ENCODE assay signal across 8 cellular contexts in the genomic region with DNA sequence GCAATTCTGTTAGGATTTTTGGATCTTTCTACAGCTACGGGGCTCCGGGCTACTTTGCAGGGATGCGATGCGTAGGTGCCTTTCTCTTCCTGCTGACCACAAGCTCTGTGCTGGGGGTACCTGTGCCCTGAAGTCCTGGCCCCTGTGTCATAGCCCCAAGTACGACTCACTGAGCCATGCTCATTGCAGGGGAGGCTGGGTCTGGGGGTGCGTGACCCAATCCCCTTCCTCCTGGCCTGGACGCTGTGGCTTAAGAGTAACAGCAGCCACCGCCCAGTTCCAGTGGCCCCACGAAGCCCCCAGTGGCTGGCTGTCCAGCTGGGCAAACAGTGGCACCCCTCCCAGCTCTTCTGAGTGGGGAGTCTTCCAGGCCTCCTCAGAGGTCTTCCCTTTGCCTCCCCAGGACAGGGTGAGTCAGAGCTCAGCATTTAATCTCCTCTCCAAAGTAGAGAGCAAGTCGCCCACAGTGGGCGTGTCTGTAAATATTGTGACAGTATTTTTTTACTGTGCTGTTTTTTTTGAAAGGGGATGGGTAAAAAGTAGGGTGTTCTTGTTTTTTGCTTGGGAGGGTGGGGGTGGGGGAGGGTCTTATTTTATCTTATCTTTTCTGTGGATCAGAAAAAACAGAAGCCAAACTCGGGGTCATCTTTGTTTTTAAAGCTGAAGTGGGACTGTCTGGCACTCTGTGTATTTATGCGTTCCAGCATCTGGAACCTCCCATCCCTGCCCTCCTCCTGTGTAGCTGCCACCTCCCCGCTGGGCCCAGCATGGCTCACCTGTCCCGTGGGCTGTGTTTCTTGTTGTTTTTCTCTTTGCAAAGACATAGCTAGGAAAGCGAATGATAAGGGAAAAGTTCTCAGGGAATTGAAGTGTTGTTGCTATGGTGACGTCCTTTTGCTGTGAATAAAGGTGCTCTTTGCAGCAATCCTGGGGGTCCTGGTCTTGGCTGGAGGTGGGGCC. TPM values are rescaled to one million over a fixed set of nuclear protein-coding genes. Genes with fewer than 3 reads are reported as not detected.
DNase-seq lines count a peak whose midpoint lies in the region; ATAC-seq and TF ChIP-seq lines count a peak whose summit lies in the region.

No MANE protein-coding gene starts in this region.

- POLR2A ChIA-PET in T-cell (lab: Charles Lee) = interaction anchor here in 1 of 2 donors (0.6 kb wide), 1 partner anchor 270 kb away, joined by 11 read pairs; no protein-coding TSS in a partner anchor

- CTCF ChIA-PET in T-cell (lab: Charles Lee) = interaction anchor here in 1 of 2 donors (0.6 kb wide), 1 partner anchor 53 kb away, joined by 6 read pairs; no protein-coding TSS in a partner anchor

- ATAC-seq in T-cell (replicated peaks in 1 of 4) = peak in 3 of 4 experiments; percentile 17 to 28 (median 24)
- no peak for ATAC-seq in GM19452 (IDR thresholded peaks at IDR 0.05; ENCODE audit: unreplicated experiment)
- no peak for ATAC-seq in HG03565 (IDR thresholded peaks at IDR 0.05; ENCODE audit: unreplicated experiment)

- H3K4me1 Mint-ChIP-seq in T-cell (peaks cover 65 to 80% (median 69%) of the 10 kb centered on the region in 3 donors), chondrocyte (ENCODE audit: low read depth) (peaks cover 54% of the 10 kb centered on the region), osteocyte (ENCODE audit: unreplicated experiment) (peaks cover 65% of the 10 kb centered on the region)

- H3K4me3 Mint-ChIP-seq in T-cell (peak overlapping the region; percentile 28 to 70 (median 36)), chondrocyte (ENCODE audit: unreplicated experiment) (no peak overlapping the region), osteocyte (ENCODE audit: unreplicated experiment) (peak overlapping the region; percentile 53)

- H3K9me3 Mint-ChIP-seq in T-cell = no peaks in the 10 kb centered on the region
- no peaks in the 10 kb centered on the region for H3K9me3 Mint-ChIP-seq in chondrocyte (ENCODE audit: low read depth)
- H3K9me3 Mint-ChIP-seq in osteocyte (ENCODE audit: unreplicated experiment) = no peaks in the 10 kb centered on the region

- TF ChIP-seq CTCF in chondrocyte (IDR thresholded peaks at IDR 0.05) = no peak
- no peak for TF ChIP-seq CTCF in osteocyte (IDR thresholded peaks at IDR 0.05)

- H3K27ac Mint-ChIP-seq in T-cell (peak overlapping the region; percentile 86 to 89), chondrocyte (ENCODE audit: unreplicated experiment) (peak overlapping the region; percentile 50), osteocyte (ENCODE audit: unreplicated experiment) (peak overlapping the region; percentile 87)

- H3K36me3 Mint-ChIP-seq in T-cell = peaks cover 9% of the 10 kb centered on the region
- peaks cover 2% of the 10 kb centered on the region for H3K36me3 Mint-ChIP-seq in chondrocyte (ENCODE audit: low read depth)
- H3K36me3 Mint-ChIP-seq in osteocyte (ENCODE audit: unreplicated experiment) = peaks cover 4% of the 10 kb centered on the region

- H3K27me3 Mint-ChIP-seq in T-cell (no peaks in the 10 kb centered on the region), chondrocyte (ENCODE audit: low read depth) (no peaks in the 10 kb centered on the region), osteocyte (ENCODE audit: unreplicated experiment) (no peaks in the 10 kb centered on the region)

- DNase-seq in stimulated activated CD4-positive, alpha-beta T cell treated with anti-CD3 and anti-CD28 coated beads, Interleukin-15, amount 100 ng/mL, for 24 hours = peak; percentile 69
- no peak for DNase-seq in stimulated activated CD4-positive, alpha-beta T cell treated with anti-CD3 and anti-CD28 coated beads, Interleukin-12 subunit alpha, Interleukin-12 subunit beta, amount 100 ng/mL, for 4 hours
- DNase-seq in T-cell (peak in 18 of 34 experiments; percentile 31 to 73 (median 50)), chondrocyte (ENCODE audit: low spot score) (no peak), osteocyte (ENCODE audit: extremely low spot score, unreplicated experiment) (no peak), GOT3 (lab: John Stamatoyannopoulos, UW) (no peak)

RNA-seq across cellular contexts. Expression of gene LFNG, which starts 8.2 kb away (rescaled TPM):
- 100 to 1,000 TPM; 110 to 198 (median 182) TPM for total RNA-seq in T-cell
- total RNA-seq in chondrocyte = 36.7 to 39.9 TPM (median 39.9 TPM) in 3 replicates
- total RNA-seq in osteocyte = 20.8 and 23.3 TPM in 2 replicates

RNA-seq across cellular contexts. Expression of gene BRAT1, which starts 27.5 kb away (rescaled TPM):
- 10 to 100 TPM; 23.6 to 46.2 (median 43.1) TPM for total RNA-seq in T-cell
- 19.6 to 30.6 TPM (median 21.0 TPM) in 3 replicates for total RNA-seq in chondrocyte
- 27.8 and 29.4 TPM in 2 replicates for total RNA-seq in osteocyte

RNA-seq across cellular contexts. Expression of gene IQCE, which starts 31.0 kb away (rescaled TPM):
- total RNA-seq in T-cell = 10 to 100 TPM in 1 of 5 donors, 1 to 10 TPM in 4; 4.5 to 11.7 (median 8.0) TPM
- total RNA-seq in chondrocyte = 9.3 to 20.2 TPM (median 10.0 TPM) in 3 replicates
- total RNA-seq in osteocyte = 17.0 and 22.1 TPM in 2 replicates

RNA-seq across cellular contexts. Expression of gene GRIFIN, which starts 51.6 kb away (rescaled TPM):
- not detected for total RNA-seq in T-cell
- not detected in 3 replicates for total RNA-seq in chondrocyte
- total RNA-seq in osteocyte = not detected in 2 replicates

Comparison
In these comparisons a context has a peak if more than half of its experiments do, and no peak if none do; other contexts are left out.
1. DNase-seq: peak in stimulated activated CD4-positive, alpha-beta T cell treated with anti-CD3 and anti-CD28 coated beads, Interleukin-15, amount 100 ng/mL, for 24 hours (single experiment) and T-cell (18 of 34); none in stimulated activated CD4-positive, alpha-beta T cell treated with anti-CD3 and anti-CD28 coated beads, Interleukin-12 subunit alpha, Interleukin-12 subunit beta, amount 100 ng/mL, for 4 hours (single experiment), chondrocyte (single experiment), osteocyte (single experiment) and GOT3 (single experiment).
2. ATAC-seq: peak in T-cell (3 of 4); none in GM19452 (single experiment) and HG03565 (single experiment).
3. Peak in every context shown above with its lines, with median percentiles within 50 percentile points of each other: H3K27ac Mint-ChIP-seq.